Comparison of ENCODE assay signal across 10 cellular contexts in the genomic region with DNA sequence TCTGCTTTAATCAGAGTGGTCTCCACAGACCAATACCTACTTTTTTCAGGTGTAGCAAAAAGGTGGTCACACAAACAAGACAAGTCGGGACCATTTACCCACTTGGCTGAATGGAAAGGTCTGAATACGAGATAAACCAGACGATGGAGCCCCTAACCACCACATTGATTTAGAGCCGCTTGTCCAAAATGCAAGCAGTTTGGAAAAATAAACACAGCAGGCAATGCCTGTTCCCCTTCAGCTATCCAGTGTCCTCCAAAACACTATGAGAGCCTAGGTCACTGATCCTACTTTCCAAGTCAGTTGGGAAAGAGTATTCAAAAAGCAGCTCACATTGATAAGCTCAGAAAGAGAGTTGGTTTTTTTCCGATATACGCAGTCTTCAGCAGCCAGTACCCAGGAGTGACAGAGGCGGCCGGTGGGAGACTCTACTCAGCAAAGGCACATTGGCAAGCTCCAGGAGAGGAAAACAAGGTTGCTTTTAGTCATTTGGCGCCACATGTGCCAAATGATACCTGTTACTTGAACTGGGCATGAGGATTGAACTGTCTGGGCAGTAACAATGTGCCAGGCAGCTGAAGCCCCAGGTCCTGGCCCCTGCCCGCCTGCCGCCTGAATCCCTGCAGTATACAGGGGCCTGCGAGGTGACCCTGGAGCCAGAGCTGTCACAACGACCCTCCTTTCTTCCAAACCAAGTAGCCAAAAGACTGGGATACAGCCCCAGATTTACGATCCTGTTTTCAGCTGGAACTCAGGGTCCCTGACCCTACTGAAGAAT.
DNase-seq lines count a peak whose midpoint lies in the region; ATAC-seq and TF ChIP-seq lines count a peak whose summit lies in the region.
"Had no signal": no experiment of that assay in that cellular context is flagged by ENCODE, and none has a peak within 500 bp of the region (broad histone marks: within the 10 kb centered on the region; RNA-seq: fewer than 3 reads in every experiment).

No MANE protein-coding gene starts in this region.

- H3K4me3 ChIP-seq in GM23248 (peak overlapping the region; percentile 18), fibroblast of the aortic adventitia (ENCODE audit: low read depth, low read length) (peak overlapping the region; percentile 14), spleen (peak overlapping the region in 1 of 8 donors; percentile 4)

- no peaks in the 10 kb centered on the region for H3K9me2 ChIP-seq in GM23248 (ENCODE audit: insufficient read depth)

- POLR2A ChIA-PET in activated B cell treated with CpG ODN at 0.5 μM for 24 hours (lab: Charles Lee), result interaction anchor here (0.5 to 3.0 kb wide), 12 partner anchors 10 to 847 kb away, joined by 3 to 38 read pairs (median 5); a partner anchor contains a TSS

- no peak for ATAC-seq in activated B cell treated with CpG ODN at 0.5 μM for 24 hours (ENCODE audit: low read depth)
- ATAC-seq in GM19467 (IDR thresholded peaks at IDR 0.05; ENCODE audit: unreplicated experiment), result no peak

- H3K36me3 ChIP-seq in GM23248 (ENCODE audit: low read depth), result no peaks in the 10 kb centered on the region
- H3K36me3 ChIP-seq in spleen, result peaks cover 0 to 74% (median 12%) of the 10 kb centered on the region in 6 donors

- peaks cover 43% of the 10 kb centered on the region for H3K36me3 Mint-ChIP-seq in activated B cell treated with CpG ODN at 0.5 μM for 24 hours (ENCODE audit: low read depth)

- H3K4me1 ChIP-seq in GM23248 (ENCODE audit: insufficient read depth), result peaks cover 20% of the 10 kb centered on the region
- peaks cover 43 to 100% (median 87%) of the 10 kb centered on the region in 6 donors for H3K4me1 ChIP-seq in spleen

- TF ChIP-seq POLR2A in spleen (IDR thresholded peaks at IDR 0.05), result no peak

- H3K9me3 Mint-ChIP-seq in activated B cell treated with CpG ODN at 0.5 μM for 24 hours, result no peaks in the 10 kb centered on the region
- H3K9me3 Mint-ChIP-seq: activated CD4-positive, alpha-beta T cell treated with anti-CD3 and anti-CD28 coated beads, Interleukin-2, amount 10 ng/mL, durations not matched to agents 24 days and 14 days had no signal

- peaks cover 27% of the 10 kb centered on the region; the same call in 1 of the 2 replicates for H3K79me2 ChIP-seq in GM23248 (ENCODE audit: insufficient read depth)

- no peaks in the 10 kb centered on the region for H3K27me3 ChIP-seq in GM23248 (replicated peaks; ENCODE audit: insufficient read depth)
- H3K27me3 ChIP-seq in spleen (replicated peaks in 1 of 7), result no peaks in the 10 kb centered on the region

- TF ChIP-seq CTCF in activated B cell treated with CpG ODN at 0.5 μM for 24 hours (IDR thresholded peaks at IDR 0.05), result no peak
- TF ChIP-seq CTCF in fibroblast of the aortic adventitia (IDR thresholded peaks at IDR 0.05; ENCODE audit: insufficient read depth, low read length), result no peak
- TF ChIP-seq CTCF in spleen (IDR thresholded peaks at IDR 0.05 in 8 of 11, conservative IDR thresholded peaks at IDR 0.05 in 3 of 11), result no peak

- peaks cover 11% of the 10 kb centered on the region for H3F3A ChIP-seq in GM23248 (ENCODE audit: insufficient read depth)

- H3K4me1 Mint-ChIP-seq in activated B cell treated with CpG ODN at 0.5 μM for 24 hours, result peaks cover 93% of the 10 kb centered on the region

- in situ Hi-C loops in GM23248 (cut with MboI), result no loop called here

- no peak for DNase-seq in GM23248
- no peak for DNase-seq in activated B cell treated with CpG ODN at 0.5 μM for 24 hours
- no peak for DNase-seq in fibroblast of the aortic adventitia (ENCODE audit: low read depth)
- DNase-seq in spleen, result no peak
- no peak for DNase-seq in NCI-H187 (lab: John Stamatoyannopoulos, UW)
- no peak for DNase-seq in cerebellum (ENCODE audit: low spot score)
- no peak for DNase-seq in SKM-1 (lab: John Stamatoyannopoulos, UW; ENCODE audit: unreplicated experiment)
- DNase-seq: activated CD4-positive, alpha-beta T cell treated with anti-CD3 and anti-CD28 coated beads, Interleukin-2, amount 10 ng/mL, durations not matched to agents 24 days and 14 days; activated naive CD4-positive, alpha-beta T cell treated with Interleukin-2 at 50 U/mL for 16 hours had no signal

- 85 to 86% methylated on average over 14 of the region's 14 CpGs for WGBS in GM23248 (ENCODE audit: low coverage in 1 of 2, low lambda C conversion rate in 2 of 2, missing lambda C conversion rate in 2 of 2), 2 experiments
- WGBS in spleen, 5 donors, result 89 to 92% (median 91%) methylated on average over 14 of the region's 14 CpGs

- H3K27ac Mint-ChIP-seq in activated B cell treated with CpG ODN at 0.5 μM for 24 hours, result peak overlapping the region; percentile 94

- intact Hi-C loops in activated B cell treated with CpG ODN at 0.5 μM for 24 hours (cut with micrococcal nuclease) (loop anchor here (1.0 to 10.0 kb wide), 8 partner anchors 18 to 1070 kb away; a partner anchor contains a TSS), spleen (cut with DNase I; ENCODE audit: low total_unique reads) (no loop called here)

- H3K27ac ChIP-seq in GM23248 (no peak overlapping the region), spleen (peak overlapping the region; percentile 62 to 92 (median 84))

- H3K27me3 Mint-ChIP-seq in activated B cell treated with CpG ODN at 0.5 μM for 24 hours, result no peaks in the 10 kb centered on the region
- H3K27me3 Mint-ChIP-seq: activated CD4-positive, alpha-beta T cell treated with anti-CD3 and anti-CD28 coated beads, Interleukin-2, amount 10 ng/mL, durations not matched to agents 24 days and 14 days had no signal

- CTCF ChIA-PET in activated B cell treated with CpG ODN at 0.5 μM for 24 hours (lab: Charles Lee), result interaction anchor here (0.8 to 2.0 kb wide), 6 partner anchors 10 to 381 kb away, joined by 3 to 6 read pairs (median 3); no protein-coding TSS in a partner anchor

- no peak overlapping the region for H2AFZ ChIP-seq in GM23248

- H4K20me1 ChIP-seq in GM23248 (ENCODE audit: insufficient read depth), result no peaks in the 10 kb centered on the region

- peak overlapping the region; percentile 75 for H3K4me3 Mint-ChIP-seq in activated B cell treated with CpG ODN at 0.5 μM for 24 hours

- H3K9me3 ChIP-seq in GM23248 (ENCODE audit: low read depth) (no peaks in the 10 kb centered on the region), spleen (no peaks in the 10 kb centered on the region)

- H3K4me2 ChIP-seq in GM23248 (ENCODE audit: unreplicated experiment), result peak overlapping the region; percentile 76

- peak overlapping the region; percentile 10 for H3K9ac ChIP-seq in GM23248
